Comparison of ENCODE assay signal across 2 cellular contexts in genomic region chr2:233400341-233400740, GRCh38.
TF ChIP-seq lines count a peak whose summit lies in the region.

No MANE protein-coding gene starts in this region.

TF ChIP-seq in A549, 52 proteins besides CTCF, POLR2A, EP300 and RAD21 (continued from another document):
- no peak for TF ChIP-seq ATOH8 (CRISPR knock-in tag; IDR thresholded peaks at IDR 0.05; ENCODE audit: low read depth)

TF ChIP-seq in WTC11, 78 proteins besides CTCF, POLR2A, EP300 and RAD21 (continued from another document):
- no peak for TF ChIP-seq ETV6 (CRISPR knock-in tag; IDR thresholded peaks at IDR 0.05)
- no peak for TF ChIP-seq GRHL2 (CRISPR knock-in tag; IDR thresholded peaks at IDR 0.05; ENCODE audit: insufficient replicate concordance, severe bottlenecking)
- TF ChIP-seq, protein P1, sequence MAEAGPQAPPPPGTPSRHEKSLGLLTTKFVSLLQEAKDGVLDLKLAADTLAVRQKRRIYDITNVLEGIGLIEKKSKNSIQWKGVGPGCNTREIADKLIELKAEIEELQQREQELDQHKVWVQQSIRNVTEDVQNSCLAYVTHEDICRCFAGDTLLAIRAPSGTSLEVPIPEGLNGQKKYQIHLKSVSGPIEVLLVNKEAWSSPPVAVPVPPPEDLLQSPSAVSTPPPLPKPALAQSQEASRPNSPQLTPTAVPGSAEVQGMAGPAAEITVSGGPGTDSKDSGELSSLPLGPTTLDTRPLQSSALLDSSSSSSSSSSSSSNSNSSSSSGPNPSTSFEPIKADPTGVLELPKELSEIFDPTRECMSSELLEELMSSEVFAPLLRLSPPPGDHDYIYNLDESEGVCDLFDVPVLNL (CRISPR knock-in tag; IDR thresholded peaks at IDR 0.05; ENCODE audit: borderline replicate concordance, low read depth), result no peak
- no peak for TF ChIP-seq ATF1 (CRISPR knock-in tag; IDR thresholded peaks at IDR 0.05)
- no peak for TF ChIP-seq HMGXB4 (CRISPR knock-in tag; IDR thresholded peaks at IDR 0.05)
- no peak for TF ChIP-seq ZNF396 (CRISPR knock-in tag; IDR thresholded peaks at IDR 0.05; ENCODE audit: borderline replicate concordance)
- no peak for TF ChIP-seq ATF3 (CRISPR knock-in tag; conservative IDR thresholded peaks at IDR 0.05)
- TF ChIP-seq KAT7 (CRISPR knock-in tag; IDR thresholded peaks at IDR 0.05; ENCODE audit: borderline replicate concordance), result no peak
